In genomic region chr20:59697082-59697481, GRCh38 we compare ENCODE assay signal across 15 cellular contexts.
DNase-seq lines count a peak whose midpoint lies in the region; ATAC-seq and TF ChIP-seq lines count a peak whose summit lies in the region.
"Had no signal": no experiment of that assay in that cellular context is flagged by ENCODE, and none has a peak within 500 bp of the region (broad histone marks: within the 10 kb centered on the region; RNA-seq: fewer than 3 reads in every experiment).

No MANE protein-coding gene starts in this region.

- no peak overlapping the region for H3K14ac ChIP-seq in IMR-90 (replicated peaks; ENCODE audit: low read depth, low read length)

- DNase-seq in IMR-90 (no peak), medulla oblongata (ENCODE audit: extremely low spot score) (peak; percentile 33), type B pancreatic cell (ENCODE audit: extremely low spot score, unreplicated experiment) (peak; percentile 15), HuH-7.5 (ENCODE audit: low spot score) (no peak)
- DNase-seq in activated naive CD4-positive, alpha-beta T cell treated with anti-CD3 and anti-CD28 coated beads, Interleukin-2, amount 50 U/mL, for 72 hours (ENCODE audit: low spot score in 2 of 2): no peak
- DNase-seq: BE2C; CD4-positive, alpha-beta memory T cell; DMS153; DMS79 treated with DMSO at 0.1 percent for 48 hours; EL had no signal

- no peak overlapping the region for H2BK5ac ChIP-seq in IMR-90 (ENCODE audit: low read depth, low read length, poor library complexity, severe bottlenecking)

- TF ChIP-seq CTCF in IMR-90 (conservative IDR thresholded peaks at IDR 0.05; ENCODE audit: low read depth, low read length) (no peak), type B pancreatic cell (conservative IDR thresholded peaks at IDR 0.05) (no peak)

- H3K9ac ChIP-seq in IMR-90 (ENCODE audit: low read depth, low read length): no peak overlapping the region

- H2BK20ac ChIP-seq in IMR-90 (ENCODE audit: low read depth, low read length): no peak overlapping the region

- no peaks in the 10 kb centered on the region for H3K9me3 Mint-ChIP-seq in type B pancreatic cell
- H3K9me3 Mint-ChIP-seq in activated naive CD4-positive, alpha-beta T cell treated with anti-CD3 and anti-CD28 coated beads, Interleukin-2, amount 50 U/mL, for 72 hours: no peaks in the 10 kb centered on the region
- H3K9me3 Mint-ChIP-seq: CD4-positive, alpha-beta memory T cell had no signal

- H3K56ac ChIP-seq in IMR-90 (ENCODE audit: extremely low read depth, insufficient read depth, low read length): no peak overlapping the region

- H2BK120ac ChIP-seq in IMR-90 (ENCODE audit: low read depth, low read length): no peak overlapping the region

- no peak overlapping the region for H4K5ac ChIP-seq in IMR-90 (ENCODE audit: low read depth, low read length)

- ATAC-seq in IMR-90 (ENCODE audit: low read depth): no peak
- ATAC-seq in HG02798 (IDR thresholded peaks at IDR 0.05; ENCODE audit: poor library complexity, unreplicated experiment): no peak
- no peak for ATAC-seq in activated naive CD4-positive, alpha-beta T cell treated with anti-CD3 and anti-CD28 coated beads, Interleukin-2, amount 50 U/mL, for 72 hours
- ATAC-seq: A549 had no signal

- no peak overlapping the region for H3K23ac ChIP-seq in IMR-90 (ENCODE audit: low read depth, low read length)

- intact Hi-C loops in IMR-90 (cut with micrococcal nuclease): no loop called here

- H3K9me3 ChIP-seq in IMR-90 (ENCODE audit: control insufficient read depth, insufficient read depth, low read length): peaks cover 18% of the 10 kb centered on the region
- H3K9me3 ChIP-seq: A549, BE2C, HAP-1 had no signal

- no peaks in the 10 kb centered on the region for H3K9me1 ChIP-seq in IMR-90 (ENCODE audit: insufficient read depth, low read length)

- no peaks in the 10 kb centered on the region for H3K79me1 ChIP-seq in IMR-90 (ENCODE audit: low read depth in 1 of 2, low read length in 2 of 2)

- no peaks in the 10 kb centered on the region for H3K27me3 ChIP-seq in IMR-90 (ENCODE audit: control insufficient read depth, insufficient read depth, low read length)

- TF ChIP-seq RAD21 in IMR-90 (IDR thresholded peaks at IDR 0.05; ENCODE audit: low read length): no peak

- CTCF ChIA-PET in IMR-90 (lab: Yijun Ruan, JAX): no interaction called here

- no peaks in the 10 kb centered on the region for H3K4me1 Mint-ChIP-seq in type B pancreatic cell (ENCODE audit: unreplicated experiment)
- H3K4me1 Mint-ChIP-seq: CD4-positive, alpha-beta memory T cell had no signal

- H3K4me3 ChIP-seq in IMR-90 (ENCODE audit: insufficient read depth, low read depth, low read length): no peak overlapping the region
- H3K4me3 ChIP-seq: A549, HAP-1 had no signal

- H3K36me3 ChIP-seq in IMR-90 (ENCODE audit: control insufficient read depth, insufficient read depth, low read length): no peaks in the 10 kb centered on the region
- H3K36me3 ChIP-seq: BE2C, HAP-1 had no signal

- H3K27ac ChIP-seq in IMR-90 (ENCODE audit: insufficient read depth, low read length) (no peak overlapping the region), angular gyrus (ENCODE audit: low read depth, low read length) (peak overlapping the region; percentile 6)
- H3K27ac ChIP-seq: A549, C4-2B had no signal

- H3K18ac ChIP-seq in IMR-90 (ENCODE audit: low read depth, low read length): no peak overlapping the region

- H4K20me1 ChIP-seq in IMR-90 (ENCODE audit: insufficient read depth, low read length): no peaks in the 10 kb centered on the region

- no peak overlapping the region for H3K27ac Mint-ChIP-seq in type B pancreatic cell
- H3K27ac Mint-ChIP-seq in activated naive CD4-positive, alpha-beta T cell treated with anti-CD3 and anti-CD28 coated beads, Interleukin-2, amount 50 U/mL, for 72 hours: no peak overlapping the region
- H3K27ac Mint-ChIP-seq: CD4-positive, alpha-beta memory T cell had no signal

- WGBS in IMR-90 (ENCODE audit: extremely low coverage in 2 of 2, insufficient read length in 1 of 2), 2 experiments: no CpG with 5 or more reads among the region's 4 CpGs

- no peaks in the 10 kb centered on the region for H3K36me3 Mint-ChIP-seq in type B pancreatic cell
- no peaks in the 10 kb centered on the region for H3K36me3 Mint-ChIP-seq in activated naive CD4-positive, alpha-beta T cell treated with anti-CD3 and anti-CD28 coated beads, Interleukin-2, amount 50 U/mL, for 72 hours
- H3K36me3 Mint-ChIP-seq: CD4-positive, alpha-beta memory T cell had no signal

- H4K91ac ChIP-seq in IMR-90 (ENCODE audit: insufficient read depth, low read depth, low read length): no peak overlapping the region

- peaks cover 48% of the 10 kb centered on the region for H3K27me3 Mint-ChIP-seq in type B pancreatic cell

- BruUV-seq in IMR-90 (replicated peaks; lab: Mats Ljungman, UMichigan): no TSS peak

- H2AK9ac ChIP-seq in IMR-90 (replicated peaks; ENCODE audit: low read depth, low read length, poor library complexity): no peak overlapping the region

- no peak overlapping the region for H3K4me3 Mint-ChIP-seq in type B pancreatic cell
- H3K4me3 Mint-ChIP-seq: CD4-positive, alpha-beta memory T cell had no signal

- in situ Hi-C loops in IMR-90 (cut with MboI; ENCODE audit: low sequenced_read_pairs): no loop called here

- no peak overlapping the region for H2AFZ ChIP-seq in IMR-90 (replicated peaks; ENCODE audit: low read length, poor library complexity)

- no peaks in the 10 kb centered on the region for H3K4me1 ChIP-seq in IMR-90 (ENCODE audit: control insufficient read depth, insufficient read depth, low read length)
- H3K4me1 ChIP-seq: A549, BE2C, HAP-1 had no signal

- no peak overlapping the region for H3K4me2 ChIP-seq in IMR-90 (ENCODE audit: low read depth, low read length)
- H3K4me2 ChIP-seq: A549 had no signal

- dilution Hi-C loops in IMR-90 (cut with HindIII; ENCODE audit: low sequenced_read_pairs, unreplicated experiment): no loop called here

- no peak overlapping the region for H3K4ac ChIP-seq in IMR-90 (ENCODE audit: low read depth, low read length)

- no peak overlapping the region for H4K8ac ChIP-seq in IMR-90 (ENCODE audit: low read depth in 2 of 2, low read length in 2 of 2)

- no peak overlapping the region for H2AK5ac ChIP-seq in IMR-90 (ENCODE audit: low read depth, low read length)

- TF ChIP-seq POLR2A in IMR-90 (IDR thresholded peaks at IDR 0.05; ENCODE audit: low read depth, low read length): no peak

- no peak overlapping the region for H2BK15ac ChIP-seq in IMR-90 (ENCODE audit: low read depth, low read length)

- POLR2A ChIA-PET in IMR-90 (lab: Charles Lee; ENCODE audit: unreplicated experiment): no interaction called here

TF ChIP-seq in IMR-90, 13 proteins besides CTCF, POLR2A, EP300 and RAD21:
- TF ChIP-seq MAFK (IDR thresholded peaks at IDR 0.05; ENCODE audit: low read depth, low read length) (no peak), ELK1 (IDR thresholded peaks at IDR 0.05; ENCODE audit: borderline replicate concordance, low read depth, low read length) (no peak), CEBPB (IDR thresholded peaks at IDR 0.05; ENCODE audit: low read depth, low read length) (peak; percentile 34; the same call in 1 of the 2 replicates)

Comparison
In these comparisons a context has a peak if more than half of its experiments do, and no peak if none do; other contexts are left out.
1. DNase-seq: peak in medulla oblongata (single experiment) and type B pancreatic cell (single experiment); none in IMR-90 (single experiment), HuH-7.5 (single experiment) and activated naive CD4-positive, alpha-beta T cell treated with anti-CD3 and anti-CD28 coated beads, Interleukin-2, amount 50 U/mL, for 72 hours (0 of 2).